In genomic region chr20:59406446-59406845, GRCh38 we compare ENCODE assay signal across 20 cellular contexts.
DNase-seq lines count a peak whose midpoint lies in the region; ATAC-seq, FAIRE-seq and TF ChIP-seq lines count a peak whose summit lies in the region.
"Had no signal": no experiment of that assay in that cellular context is flagged by ENCODE, and none has a peak within 500 bp of the region (broad histone marks: within the 10 kb centered on the region; RNA-seq: fewer than 3 reads in every experiment).

No MANE protein-coding gene starts in this region.

- H3K4me2 ChIP-seq in H1 (ENCODE audit: insufficient read depth in 1 of 2, low read depth in 2 of 2, low read length in 2 of 2): no peak overlapping the region

- DNase-seq in H1 (ENCODE audit: low read depth in 1 of 2, low spot score in 2 of 2): no peak
- DNase-seq in left ventricle myocardium superior: no peak
- no peak for DNase-seq in sciatic nerve (ENCODE audit: low spot score)
- no peak for DNase-seq in urothelium cell line (ENCODE audit: low spot score)
- no peak for DNase-seq in BE2C
- DNase-seq: ACHN; Caco-2; CD4-positive, alpha-beta T cell; GM23248; H7; HFFc6; IMR-90 had no signal

- TF ChIP-seq RAD21 in H1 (IDR thresholded peaks at IDR 0.05 in 1 of 2, conservative IDR thresholded peaks at IDR 0.05 in 1 of 2; ENCODE audit: low read depth in 2 of 2, low read length in 2 of 2): no peak

- no peak overlapping the region for H2BK15ac ChIP-seq in H1 (ENCODE audit: low read length)

- H3K27me3 ChIP-seq in H1 (replicated peaks in 1 of 4; ENCODE audit: control insufficient read depth in 3 of 4, extremely low read depth in 1 of 4, insufficient read depth in 3 of 4, low read length in 3 of 4): peaks cover 0 to 22% (median 16%) of the 10 kb centered on the region in 4 experiments; a peak in 6 of 7 replicates
- peaks cover 88% of the 10 kb centered on the region for H3K27me3 ChIP-seq in gastroesophageal sphincter
- no peaks in the 10 kb centered on the region for H3K27me3 ChIP-seq in BE2C

- no peak overlapping the region for H2BK12ac ChIP-seq in H1 (ENCODE audit: low read depth, low read length)

- TF ChIP-seq EP300 in H1 (IDR thresholded peaks at IDR 0.05; ENCODE audit: borderline replicate concordance in 1 of 2, low read depth in 2 of 2, low read length in 2 of 2) (no peak), gastroesophageal sphincter (IDR thresholded peaks at IDR 0.05) (no peak)

- H4K91ac ChIP-seq in H1 (replicated peaks; ENCODE audit: insufficient read length, low read length): no peak overlapping the region

- no peak for TF ChIP-seq POLR2A in H1 (IDR thresholded peaks at IDR 0.05; ENCODE audit: control extremely low read depth in 1 of 2, low read depth in 2 of 2, low read length in 2 of 2)
- TF ChIP-seq POLR2A in gastroesophageal sphincter (IDR thresholded peaks at IDR 0.05): no peak

- no peak overlapping the region for H2BK120ac ChIP-seq in H1 (replicated peaks; ENCODE audit: low read depth, low read length)

- H2BK20ac ChIP-seq in H1 (ENCODE audit: low read length): no peak overlapping the region

- TF ChIP-seq CTCF in H1 (IDR thresholded peaks at IDR 0.05; ENCODE audit: control extremely low read depth in 1 of 3, insufficient read depth in 1 of 3, low read depth in 1 of 3, low read length in 3 of 3) (no peak), gastroesophageal sphincter (IDR thresholded peaks at IDR 0.05) (no peak), BE2C (IDR thresholded peaks at IDR 0.05; ENCODE audit: low read depth, low read length) (no peak)

- POLR2A ChIA-PET in H1 (lab: Charles Lee; ENCODE audit: partially characterized antibody): no interaction called here

- H3K56ac ChIP-seq in H1 (replicated peaks; ENCODE audit: insufficient read length, low read depth, low read length): no peak overlapping the region

- H3K4me1 ChIP-seq in H1 (replicated peaks in 1 of 4; ENCODE audit: control insufficient read depth in 3 of 4, insufficient read depth in 4 of 4, low read length in 3 of 4) (peaks cover 0 to 8% (median 2%) of the 10 kb centered on the region in 4 experiments; a peak in 5 of 7 replicates), gastroesophageal sphincter (peaks cover 0 to 19% (median 9%) of the 10 kb centered on the region in 3 donors), BE2C (peaks cover 19% of the 10 kb centered on the region)

- no peak overlapping the region for H2AFZ ChIP-seq in H1 (ENCODE audit: low read length)
- H2AFZ ChIP-seq: GM23248 had no signal

- H2AK5ac ChIP-seq in H1 (ENCODE audit: low read depth, low read length): no peak overlapping the region

- H4K5ac ChIP-seq in H1 (ENCODE audit: insufficient read length, low read depth, low read length): no peak overlapping the region

- 98% methylated on average over 4 of the region's 4 CpGs; no CpG with 5 or more reads in 1 of the 2 experiments for WGBS in H1 (ENCODE audit: extremely low coverage in 1 of 2, insufficient coverage in 1 of 2, insufficient read length in 1 of 2, insufficient replicate concordance in 2 of 2, low coverage in 1 of 2, low lambda C conversion rate in 2 of 2, missing lambda C conversion rate in 1 of 2), 2 experiments
- WGBS in gastroesophageal sphincter (ENCODE audit: low coverage in 1 of 2), 2 donors: 90 to 100% methylated on average over 1 of the region's 4 CpGs

- no peaks in the 10 kb centered on the region for H3K79me2 ChIP-seq in H1 (ENCODE audit: control insufficient read depth in 1 of 2, insufficient read depth in 2 of 2, low read length in 2 of 2)

- H3K79me1 ChIP-seq in H1 (ENCODE audit: low read depth, low read length): no peaks in the 10 kb centered on the region

- H2BK5ac ChIP-seq in H1 (ENCODE audit: low read depth, low read length): no peak overlapping the region

- ATAC-seq in gastroesophageal sphincter (peak; percentile 63), left ventricle myocardium superior (peak; percentile 88), sciatic nerve (peak; percentile 69), HG02938 (IDR thresholded peaks at IDR 0.05; ENCODE audit: unreplicated experiment) (no peak)
- ATAC-seq: HCT116 had no signal

- H4K8ac ChIP-seq in H1 (ENCODE audit: extremely low read depth, insufficient read depth, low read length): peak overlapping the region; percentile 45; the same call in 1 of the 2 replicates

- no peak overlapping the region for H3K9ac ChIP-seq in H1 (replicated peaks in 1 of 4; ENCODE audit: extremely low read depth in 1 of 4, low read depth in 3 of 4, low read length in 3 of 4)
- H3K9ac ChIP-seq: GM23248 had no signal

- CTCF ChIA-PET in H1 (lab: Charles Lee; ENCODE audit: partially characterized antibody): interaction anchor here (0.9 to 4.4 kb wide), 6 partner anchors 50 to 539 kb away, joined by 3 to 41 read pairs (median 4); no protein-coding TSS in a partner anchor

- H4K20me1 ChIP-seq in H1 (replicated peaks in 1 of 2; ENCODE audit: control insufficient read depth in 1 of 2, insufficient read depth in 2 of 2, low read length in 2 of 2): peaks cover 0 to 2% of the 10 kb centered on the region in 2 experiments

- FAIRE-seq in H1 (lab: Jason Lieb, UNC) (no peak), urothelium cell line (lab: Jason Lieb, UNC) (no peak)
- FAIRE-seq: A204.1, D721Med, G401.6, GM12891 had no signal

- H3K4me3 ChIP-seq in H1 (ENCODE audit: extremely low read depth in 1 of 4, insufficient read depth in 2 of 4, low read depth in 3 of 4, low read length in 4 of 4): no peak overlapping the region
- H3K4me3 ChIP-seq in gastroesophageal sphincter: no peak overlapping the region
- H3K4me3 ChIP-seq in BE2C (ENCODE audit: low read depth, low read length): no peak overlapping the region
- H3K4me3 ChIP-seq: GM23248 had no signal

- H3K36me3 ChIP-seq in H1 (ENCODE audit: control insufficient read depth in 2 of 4, insufficient read depth in 4 of 4, low read length in 3 of 4): no peaks in the 10 kb centered on the region
- H3K36me3 ChIP-seq in gastroesophageal sphincter: no peaks in the 10 kb centered on the region
- no peaks in the 10 kb centered on the region for H3K36me3 ChIP-seq in BE2C

- peaks cover 7% of the 10 kb centered on the region; the same call in 1 of the 2 replicates for H3K23me2 ChIP-seq in H1 (ENCODE audit: low read depth, low read length)

- H3K18ac ChIP-seq in H1 (ENCODE audit: extremely low read depth, low read length): no peak overlapping the region

- intact Hi-C loops in left ventricle myocardium superior (cut with micrococcal nuclease): loop anchor here (10.0 kb wide), 2 partner anchors 172 to 532 kb away; no protein-coding TSS in a partner anchor
- intact Hi-C loops in sciatic nerve (cut with DNase I): no loop called here

- H3K14ac ChIP-seq in H1 (ENCODE audit: insufficient read length): no peak overlapping the region

- H3K27ac ChIP-seq in H1 (ENCODE audit: low read depth, low read length) (no peak overlapping the region), gastroesophageal sphincter (no peak overlapping the region)
- H3K27ac ChIP-seq: C4-2B, GM23248 had no signal

- no peak overlapping the region for H3K4ac ChIP-seq in H1 (replicated peaks; ENCODE audit: insufficient read length, low read depth, low read length)

- no peak overlapping the region for H3K23ac ChIP-seq in H1 (ENCODE audit: insufficient read length)

- H3K9me3 ChIP-seq in H1 (ENCODE audit: insufficient read depth in 2 of 2, low read depth in 1 of 2, low read length in 1 of 2): peaks cover 0 to 5% of the 10 kb centered on the region in 2 experiments; a peak in 2 of 4 replicates
- H3K9me3 ChIP-seq in gastroesophageal sphincter: no peaks in the 10 kb centered on the region
- H3K9me3 ChIP-seq in BE2C: no peaks in the 10 kb centered on the region; the same call in 1 of the 2 replicates

TF ChIP-seq in H1, 55 proteins besides CTCF, POLR2A, EP300 and RAD21:
- TF ChIP-seq RBBP5 (IDR thresholded peaks at IDR 0.05; ENCODE audit: borderline replicate concordance, low read depth, low read length) (no peak), TAF1 (IDR thresholded peaks at IDR 0.05; ENCODE audit: low read depth, low read length) (no peak), NRF1 (IDR thresholded peaks at IDR 0.05; ENCODE audit: low read depth, low read length) (no peak), ATF2 (IDR thresholded peaks at IDR 0.05; ENCODE audit: low read length) (no peak), PHF8 (conservative IDR thresholded peaks at IDR 0.05; ENCODE audit: low read depth, low read length) (no peak), NANOG (IDR thresholded peaks at IDR 0.05; ENCODE audit: insufficient read depth, low read depth, low read length, poor library complexity, severe bottlenecking) (no peak), SP2 (IDR thresholded peaks at IDR 0.05; ENCODE audit: low read length) (no peak), CREB1 (IDR thresholded peaks at IDR 0.05) (no peak), CBX5 (IDR thresholded peaks at IDR 0.05; ENCODE audit: low read depth, low read length) (no peak), HDAC2 (IDR thresholded peaks at IDR 0.05; ENCODE audit: borderline replicate concordance in 1 of 2, low read depth in 2 of 2, low read length in 2 of 2) (no peak), SIRT6 (IDR thresholded peaks at IDR 0.05; ENCODE audit: low read length) (no peak), SIX5 (IDR thresholded peaks at IDR 0.05; ENCODE audit: low read depth, low read length) (no peak), SP4 (IDR thresholded peaks at IDR 0.05; ENCODE audit: low read length) (no peak), JUN (IDR thresholded peaks at IDR 0.05; ENCODE audit: low read depth, low read length) (no peak), GTF2F1 (IDR thresholded peaks at IDR 0.05; ENCODE audit: borderline replicate concordance, low read depth, low read length) (no peak), RNF2 (IDR thresholded peaks at IDR 0.05; ENCODE audit: borderline replicate concordance, low read depth, low read length, missing control alignments, poor library complexity, severe bottlenecking) (no peak)
